17 cellular contexts compared by ENCODE assay signal in genomic region chr9:135968601-135969000, GRCh38.
"Had no signal": no experiment of that assay in that cellular context is flagged by ENCODE, and none has a peak within 500 bp of the region (broad histone marks: within the 10 kb centered on the region; RNA-seq: fewer than 3 reads in every experiment).

No MANE protein-coding gene starts in this region.

- H3K9me3 ChIP-seq: breast epithelium, gastroesophageal sphincter, left lung, prostate gland, sigmoid colon, transverse colon had no signal

- H3K4me1 ChIP-seq: breast epithelium, prostate gland had no signal

- H3K36me3 ChIP-seq: breast epithelium, gastroesophageal sphincter, left lung, prostate gland, sigmoid colon, transverse colon had no signal

- DNase-seq: activated CD4-positive, CD25-positive, alpha-beta regulatory T cell treated with anti-CD3 and anti-CD28 coated beads, Interleukin-2, amount 50 U/mL, for 72 hours; activated naive CD4-positive, alpha-beta T cell treated with Interleukin-2 at 50 U/mL for 16 hours; activated T-cell treated with anti-CD3 and anti-CD28 coated beads for 4 hours; aorta; cerebellar nuclear complex; effector memory CD8-positive, alpha-beta T cell; left lung; stimulated activated CD4-positive, alpha-beta T cell treated with anti-CD3 and anti-CD28 coated beads, Interleukin-12 subunit alpha, Interleukin-12 subunit beta, amount 100 ng/mL, for 4 hours; T-cell; T1000; transverse colon had no signal

- H3K4me3 Mint-ChIP-seq: effector memory CD8-positive, alpha-beta T cell; stimulated activated effector memory CD8-positive, alpha-beta T cell treated with anti-CD3 and anti-CD28 coated beads, Interleukin-12 subunit alpha, Interleukin-12 subunit beta, amount 100 ng/mL, for 72 hours; T-cell had no signal

- ATAC-seq: effector memory CD8-positive, alpha-beta T cell; gastroesophageal sphincter; left lung had no signal

- H3K4me3 ChIP-seq: breast epithelium, gastroesophageal sphincter, left lung, prostate gland, sigmoid colon, transverse colon had no signal

- H3K27ac ChIP-seq: breast epithelium, epithelial cell of prostate, gastroesophageal sphincter, prostate gland, sigmoid colon, transverse colon had no signal

- H3K36me3 Mint-ChIP-seq: stimulated activated effector memory CD8-positive, alpha-beta T cell treated with anti-CD3 and anti-CD28 coated beads, Interleukin-12 subunit alpha, Interleukin-12 subunit beta, amount 100 ng/mL, for 72 hours; T-cell had no signal

- H3K27ac Mint-ChIP-seq: effector memory CD8-positive, alpha-beta T cell; T-cell had no signal

- H3K27me3 ChIP-seq: breast epithelium, left lung, sigmoid colon, transverse colon had no signal

- H3K9me3 Mint-ChIP-seq: effector memory CD8-positive, alpha-beta T cell; stimulated activated effector memory CD8-positive, alpha-beta T cell treated with anti-CD3 and anti-CD28 coated beads, Interleukin-12 subunit alpha, Interleukin-12 subunit beta, amount 100 ng/mL, for 72 hours; T-cell had no signal
